In genomic region chr5:56838409-56839039, GRCh38 we compare ENCODE assay signal across 9 cellular contexts. TPM values are rescaled to one million over a fixed set of nuclear protein-coding genes. Genes with fewer than 3 reads are reported as not detected.
A peak's percentile ranks its signal among the peaks of the same experiment; 100 is the strongest.
DNase-seq lines count a peak whose midpoint lies in the region; ATAC-seq and TF ChIP-seq lines count a peak whose summit lies in the region.
"Had no signal": no experiment of that assay in that cellular context is flagged by ENCODE, and none has a peak within 500 bp of the region (broad histone marks: within the 10 kb centered on the region; RNA-seq: fewer than 3 reads in every experiment).

No MANE protein-coding gene starts in this region.

- peaks cover 5% of the 10 kb centered on the region for H3K36me3 Mint-ChIP-seq in T-cell
- H3K36me3 Mint-ChIP-seq in nephron progenitor cell (ENCODE audit: low read depth) = no peaks in the 10 kb centered on the region

- POLR2A ChIA-PET in BJ (lab: Charles Lee) = no interaction called here
- POLR2A ChIA-PET in T-cell (lab: Charles Lee) = interaction anchor here (0.6 to 1.4 kb wide), 6 partner anchors 10 to 885 kb away, joined by 3 to 5 read pairs (median 3); no protein-coding TSS in a partner anchor

- DNase-seq in BJ (ENCODE audit: low read depth) = peak; percentile 51
- peak in 1 of 34 experiments; percentile 11 for DNase-seq in T-cell
- DNase-seq in nephron progenitor cell = no peak
- no peak for DNase-seq in stimulated activated CD4-positive, alpha-beta T cell treated with anti-CD3 and anti-CD28 coated beads, Interleukin-2, amount 100 ng/mL, for 48 hours
- DNase-seq in activated CD4-positive, alpha-beta T cell treated with anti-CD3 and anti-CD28 coated beads, Interleukin-2, amount 50 U/mL, for 4 hours = no peak

- peaks cover 16% of the 10 kb centered on the region; the same call in 1 of the 2 replicates for H4K20me1 ChIP-seq in KMS-11 (ENCODE audit: insufficient read depth)

- ATAC-seq in T-cell (replicated peaks in 1 of 4) = peak; percentile 53 to 72 (median 59)
- ATAC-seq in esophagus mucosa = peak; percentile 60

- no peaks in the 10 kb centered on the region for H3K27me3 ChIP-seq in BJ (ENCODE audit: control insufficient read depth, insufficient read depth, low read length)
- no peaks in the 10 kb centered on the region for H3K27me3 ChIP-seq in KMS-11 (ENCODE audit: insufficient read depth, low read depth)
- H3K27me3 ChIP-seq: SJCRH30 had no signal

- H3K27ac ChIP-seq in KMS-11 = peak overlapping the region; percentile 30; the same call in 1 of the 2 replicates
- H3K27ac ChIP-seq: SJCRH30 had no signal

- CTCF ChIA-PET in BJ (lab: Yijun Ruan, JAX) = interaction anchor here (0.6 to 13.0 kb wide), 29 partner anchors 9 to 570 kb away, joined by 3 to 234 read pairs (median 3); no protein-coding TSS in a partner anchor
- CTCF ChIA-PET in T-cell (lab: Charles Lee) = interaction anchor here (0.6 to 4.2 kb wide), 49 partner anchors 8 to 902 kb away, joined by 3 to 105 read pairs (median 4); partner anchors contain the start of gene MAP3K1 (in 1 of the 2)

- H3K36me3 ChIP-seq in BJ (ENCODE audit: control insufficient read depth, insufficient read depth, low read length) = no peaks in the 10 kb centered on the region
- no peaks in the 10 kb centered on the region for H3K36me3 ChIP-seq in KMS-11 (ENCODE audit: insufficient read depth)
- H3K36me3 ChIP-seq: SJCRH30 had no signal

- H3K4me3 ChIP-seq in BJ (ENCODE audit: low read depth, low read length) = 0 out of 2 replicates have a peak overlapping the region, but pooled peaks have one; percentile 12
- H3K4me3 ChIP-seq in GM12875 (ENCODE audit: low read depth, low read length) = no peak overlapping the region
- H3K4me3 ChIP-seq in KMS-11 (IDR thresholded peaks at IDR 0.05; ENCODE audit: insufficient read depth, low read depth, low read length) = no peak overlapping the region
- H3K4me3 ChIP-seq: SJCRH30 had no signal

- peak overlapping the region; percentile 79 to 85 for H3K27ac Mint-ChIP-seq in T-cell
- no peak overlapping the region for H3K27ac Mint-ChIP-seq in nephron progenitor cell

- H3K9ac ChIP-seq in KMS-11 = peak overlapping the region; percentile 16; the same call in 1 of the 2 replicates

- H3K79me2 ChIP-seq in KMS-11 (ENCODE audit: insufficient read depth, low read depth) = peaks cover 92% of the 10 kb centered on the region

- peaks cover 92 to 95% (median 94%) of the 10 kb centered on the region in 3 donors for H3K4me1 Mint-ChIP-seq in T-cell
- peaks cover 41% of the 10 kb centered on the region for H3K4me1 Mint-ChIP-seq in nephron progenitor cell

- H3K4me3 Mint-ChIP-seq in T-cell (peak overlapping the region; percentile 7 to 57 (median 53)), nephron progenitor cell (no peak overlapping the region)

- peaks cover 59% of the 10 kb centered on the region for H3K4me1 ChIP-seq in KMS-11 (ENCODE audit: low read depth, poor library complexity, severe bottlenecking)

- H2AFZ ChIP-seq in KMS-11 (ENCODE audit: low read depth) = no peak overlapping the region

- H3K27me3 Mint-ChIP-seq in T-cell (no peaks in the 10 kb centered on the region), nephron progenitor cell (ENCODE audit: low read depth, poor library complexity) (peaks cover 7% of the 10 kb centered on the region)

- H3K9me3 Mint-ChIP-seq in T-cell = no peaks in the 10 kb centered on the region
- H3K9me3 Mint-ChIP-seq in nephron progenitor cell = no peaks in the 10 kb centered on the region

- H3K4me2 ChIP-seq in KMS-11 = peak overlapping the region; percentile 73

- TF ChIP-seq CTCF in BJ (IDR thresholded peaks at IDR 0.05; ENCODE audit: insufficient read depth, low read depth, low read length) = peak; percentile 49
- TF ChIP-seq CTCF in GM12875 (IDR thresholded peaks at IDR 0.05; ENCODE audit: borderline replicate concordance, insufficient read depth, low read depth, low read length) = 0 out of 2 replicates have a peak, but pooled peaks have one; percentile 13
- peak; percentile 88 for TF ChIP-seq CTCF in KMS-11 (conservative IDR thresholded peaks at IDR 0.05; ENCODE audit: low read depth, low read length)
- peak; percentile 42 for TF ChIP-seq CTCF in nephron progenitor cell (IDR thresholded peaks at IDR 0.05)

RNA-seq across cellular contexts. Expression of gene MAP3K1, which starts 23.2 kb away (rescaled TPM):
- 4.3 and 6.9 TPM in 2 replicates for polyA plus RNA-seq in BJ (2011; rRNA removed)
- polyA minus RNA-seq in BJ (2011; rRNA and poly(A)+ RNA removed) = 10.7 and 11.4 TPM in 2 replicates
- 10 to 100 TPM; 53.1 to 96.0 (median 80.6) TPM for total RNA-seq in T-cell
- 15.5 TPM for total RNA-seq in esophagus mucosa

Comparison
In these comparisons a context has a peak if more than half of its experiments do, and no peak if none do; other contexts are left out.
1. CTCF ChIP-seq: peak in every context shown above with its lines; median percentile 88 in KMS-11; 49 in BJ; 42 in nephron progenitor cell; 13 in GM12875.